In the genomic region with DNA sequence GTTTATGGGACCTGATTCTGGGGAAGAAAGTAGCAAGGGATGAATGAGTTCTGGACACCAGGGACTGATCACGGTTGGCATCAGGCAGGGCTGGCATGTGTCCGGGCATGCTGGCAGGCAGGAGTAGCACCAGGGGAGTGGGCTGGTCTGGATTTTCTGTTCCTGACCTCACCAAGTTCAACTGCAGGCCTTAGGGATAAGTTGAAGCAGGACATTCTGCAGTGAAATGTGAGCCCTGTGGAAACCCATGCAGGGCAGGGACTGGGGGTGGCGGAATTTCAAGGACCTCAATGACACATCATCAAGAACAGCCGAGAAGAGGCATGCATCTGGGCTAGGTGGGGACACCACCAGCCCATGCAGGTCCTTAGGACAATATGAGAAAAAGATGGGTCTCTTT, we compare ENCODE assay signal across 28 cellular contexts.
DNase-seq lines count a peak whose midpoint lies in the region; ATAC-seq and TF ChIP-seq lines count a peak whose summit lies in the region.
"Had no signal": no experiment of that assay in that cellular context is flagged by ENCODE, and none has a peak within 500 bp of the region (broad histone marks: within the 10 kb centered on the region; RNA-seq: fewer than 3 reads in every experiment).

No MANE protein-coding gene starts in this region.

- peaks cover 8% of the 10 kb centered on the region for H3K4me1 Mint-ChIP-seq in T-helper 17 cell
- peaks cover 5% of the 10 kb centered on the region for H3K4me1 Mint-ChIP-seq in glutamatergic neuron (ENCODE audit: low read depth, unreplicated experiment)
- H3K4me1 Mint-ChIP-seq in osteocyte (ENCODE audit: unreplicated experiment) = peaks cover 2% of the 10 kb centered on the region

- H4K20me1 ChIP-seq in BLaER1 (peaks cover 31% of the 10 kb centered on the region), smooth muscle cell (ENCODE audit: low read depth) (no peaks in the 10 kb centered on the region)

- H3K9me3 Mint-ChIP-seq in glutamatergic neuron (ENCODE audit: unreplicated experiment) (peaks cover 2% of the 10 kb centered on the region), osteocyte (ENCODE audit: unreplicated experiment) (no peaks in the 10 kb centered on the region)
- H3K9me3 Mint-ChIP-seq: CD4-positive, CD25-positive, alpha-beta regulatory T cell; GM23338; HFFc6 had no signal

- H3K79me2 ChIP-seq in smooth muscle cell (ENCODE audit: low read depth) = no peaks in the 10 kb centered on the region

- H3K4me2 ChIP-seq in BLaER1 (peak overlapping the region; percentile 75), smooth muscle cell (no peak overlapping the region)
- H3K4me2 ChIP-seq: GM23338 had no signal

- H3K27ac ChIP-seq in BLaER1 = no peak overlapping the region
- H3K27ac ChIP-seq in smooth muscle cell (ENCODE audit: low read depth) = no peak overlapping the region
- no peak overlapping the region for H3K27ac ChIP-seq in tibial nerve
- H3K27ac ChIP-seq: RWPE1 had no signal

- H3K4me3 Mint-ChIP-seq in T-helper 17 cell (no peak overlapping the region), glutamatergic neuron (ENCODE audit: unreplicated experiment) (peak overlapping the region; percentile 25), osteocyte (ENCODE audit: unreplicated experiment) (no peak overlapping the region)
- H3K4me3 Mint-ChIP-seq: GM23338, HFFc6 had no signal

- TF ChIP-seq EP300 in tibial nerve (IDR thresholded peaks at IDR 0.05) = no peak

- H3K4me1 ChIP-seq in BLaER1 = peaks cover 35% of the 10 kb centered on the region
- H3K4me1 ChIP-seq in smooth muscle cell (ENCODE audit: low read depth) = no peaks in the 10 kb centered on the region
- H3K4me1 ChIP-seq in tibial nerve = no peaks in the 10 kb centered on the region
- H3K4me1 ChIP-seq: Caco-2, HAP-1 had no signal

- TF ChIP-seq POLR2A in tibial nerve (IDR thresholded peaks at IDR 0.05) = no peak

- H3K36me3 ChIP-seq in BLaER1 = no peaks in the 10 kb centered on the region
- H3K36me3 ChIP-seq in smooth muscle cell (ENCODE audit: low read depth) = no peaks in the 10 kb centered on the region
- no peaks in the 10 kb centered on the region for H3K36me3 ChIP-seq in tibial nerve
- H3K36me3 ChIP-seq: BE2C, HAP-1, MG63 had no signal

- TF ChIP-seq CTCF in glutamatergic neuron (IDR thresholded peaks at IDR 0.05; ENCODE audit: partially characterized antibody, unreplicated experiment) = no peak
- TF ChIP-seq CTCF in osteocyte (IDR thresholded peaks at IDR 0.05) = no peak
- TF ChIP-seq CTCF in smooth muscle cell (IDR thresholded peaks at IDR 0.05; ENCODE audit: borderline replicate concordance, insufficient read depth, poor library complexity, severe bottlenecking) = no peak
- TF ChIP-seq CTCF in tibial nerve (IDR thresholded peaks at IDR 0.05) = no peak

- H3F3A ChIP-seq in smooth muscle cell (ENCODE audit: low read depth) = peaks cover 11% of the 10 kb centered on the region

- H3K4me3 ChIP-seq in BLaER1 (no peak overlapping the region), smooth muscle cell (no peak overlapping the region), tibial nerve (no peak overlapping the region)
- H3K4me3 ChIP-seq: GM12878, GM23338, HAP-1, MG63 had no signal

- H2AFZ ChIP-seq in smooth muscle cell (ENCODE audit: low read depth) = no peak overlapping the region
- H2AFZ ChIP-seq: GM23338 had no signal

- WGBS in smooth muscle cell (ENCODE audit: low lambda C conversion rate) = 79% methylated on average over 4 of the region's 4 CpGs
- WGBS in tibial nerve, 2 donors = 87 to 91% methylated on average over 4 of the region's 4 CpGs

- H3K27ac Mint-ChIP-seq in T-helper 17 cell (peak overlapping the region; percentile 54), glutamatergic neuron (ENCODE audit: unreplicated experiment) (no peak overlapping the region), osteocyte (ENCODE audit: unreplicated experiment) (no peak overlapping the region)
- H3K27ac Mint-ChIP-seq: GM23338, HFFc6 had no signal

- H3K9me3 ChIP-seq in BLaER1 (no peaks in the 10 kb centered on the region), T-helper 17 cell (ENCODE audit: control insufficient read depth, low read length, poor library complexity, severe bottlenecking) (no peaks in the 10 kb centered on the region), smooth muscle cell (replicated peaks; ENCODE audit: low read depth) (no peaks in the 10 kb centered on the region), tibial nerve (no peaks in the 10 kb centered on the region)
- H3K9me3 ChIP-seq: BE2C, Caco-2, HAP-1, MG63 had no signal

- H3K27me3 Mint-ChIP-seq in T-helper 17 cell (no peaks in the 10 kb centered on the region), glutamatergic neuron (ENCODE audit: unreplicated experiment) (peaks cover 5% of the 10 kb centered on the region), osteocyte (ENCODE audit: unreplicated experiment) (peaks cover 21% of the 10 kb centered on the region)
- H3K27me3 Mint-ChIP-seq: CD4-positive, CD25-positive, alpha-beta regulatory T cell had no signal

- DNase-seq in T-helper 17 cell (no peak), glutamatergic neuron (no peak), osteocyte (ENCODE audit: extremely low spot score, unreplicated experiment) (peak; percentile 57), smooth muscle cell (lab: John Stamatoyannopoulos, UW; ENCODE audit: unreplicated experiment) (no peak), tibial nerve (ENCODE audit: low spot score in 2 of 2) (no peak)
- DNase-seq: 8988T, ACHN, BE2C, Caco-2, DMS79, GDM1, HFFc6, KBM-7, MG63, NCI-H1105 treated with DMSO at 0.1 percent for 48 hours, NCI-H146, NCI-H2029, NCI-H446, NCI-H526, NCI-H82, SHP77 treated with DMSO at 0.1 percent for 48 hours had no signal

- no peak overlapping the region for H3K9ac ChIP-seq in BLaER1
- H3K9ac ChIP-seq in smooth muscle cell (ENCODE audit: low read depth) = no peak overlapping the region

- ATAC-seq in T-helper 17 cell (no peak), HG03097 (IDR thresholded peaks at IDR 0.05; ENCODE audit: low FRiP score, unreplicated experiment) (no peak)
- ATAC-seq: GM12878, GM23338 had no signal

- H3K36me3 Mint-ChIP-seq in T-helper 17 cell (ENCODE audit: low read depth) (no peaks in the 10 kb centered on the region), glutamatergic neuron (ENCODE audit: unreplicated experiment) (no peaks in the 10 kb centered on the region), osteocyte (ENCODE audit: unreplicated experiment) (no peaks in the 10 kb centered on the region)
- H3K36me3 Mint-ChIP-seq: CD4-positive, CD25-positive, alpha-beta regulatory T cell had no signal

- H3K27me3 ChIP-seq in BLaER1 (peaks cover 39% of the 10 kb centered on the region), smooth muscle cell (ENCODE audit: low read depth) (no peaks in the 10 kb centered on the region), tibial nerve (no peaks in the 10 kb centered on the region)
- H3K27me3 ChIP-seq: BE2C, MG63 had no signal
